Comparison of ENCODE assay signal across 17 cellular contexts in the genomic region with DNA sequence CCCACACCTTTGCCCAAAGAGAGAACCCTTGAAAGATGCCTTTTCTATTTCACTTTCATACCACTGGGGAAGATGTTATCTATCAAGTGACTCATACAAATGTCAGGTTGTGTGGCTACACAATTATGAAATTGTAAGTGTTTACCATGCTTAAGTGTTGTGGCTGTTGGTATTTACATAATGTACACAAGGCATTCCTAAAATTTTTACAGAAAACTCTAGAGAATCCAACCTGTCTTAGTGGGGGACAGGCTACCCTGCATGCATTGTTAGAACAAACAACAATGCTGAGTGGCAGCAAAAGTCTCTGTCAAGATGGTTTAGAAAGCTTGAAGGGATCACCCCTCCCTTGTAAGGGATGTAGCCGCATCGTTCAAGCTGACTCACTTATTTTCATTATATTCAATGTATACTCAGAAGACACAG. TPM values are rescaled to one million over a fixed set of nuclear protein-coding genes. Genes with fewer than 3 reads are reported as not detected.
DNase-seq lines count a peak whose midpoint lies in the region; ATAC-seq, FAIRE-seq and TF ChIP-seq lines count a peak whose summit lies in the region.
"Had no signal": no experiment of that assay in that cellular context is flagged by ENCODE, and none has a peak within 500 bp of the region (broad histone marks: within the 10 kb centered on the region; RNA-seq: fewer than 3 reads in every experiment).

No MANE protein-coding gene starts in this region.

- H3K9me3 ChIP-seq in HepG2 (ENCODE audit: low read length) (no peaks in the 10 kb centered on the region), right lobe of liver (no peaks in the 10 kb centered on the region), PC-9 (ENCODE audit: insufficient read depth, low read depth) (no peaks in the 10 kb centered on the region), adipocyte (ENCODE audit: control insufficient read depth, low read length) (no peaks in the 10 kb centered on the region)
- H3K9me3 ChIP-seq: adrenal gland, BE2C, left ventricle myocardium inferior had no signal

- H3F3A ChIP-seq in PC-9 (ENCODE audit: insufficient read depth, low read depth), result peaks cover 27% of the 10 kb centered on the region

- intact Hi-C loops in HepG2 (cut with micrococcal nuclease; ENCODE audit: unreplicated experiment) (no loop called here), right lobe of liver (cut with DNase I) (no loop called here), PC-9 (cut with micrococcal nuclease; ENCODE audit: unreplicated experiment) (loop anchor here (1.0 to 10.0 kb wide), 3 partner anchors 22 to 328 kb away; no protein-coding TSS in a partner anchor)

- ATAC-seq in HepG2 (no peak), right lobe of liver (no peak), GM19395 (IDR thresholded peaks at IDR 0.05; ENCODE audit: unreplicated experiment) (no peak), GM18873 (IDR thresholded peaks at IDR 0.05; ENCODE audit: low FRiP score, unreplicated experiment) (no peak)
- ATAC-seq in stimulated activated naive CD8-positive, alpha-beta T cell treated with anti-CD3 and anti-CD28 coated beads, Interleukin-15, Interleukin-2, amounts not matched to agents 100 U/mL and 50 U/mL, for 24 hours, result peak; percentile 79
- ATAC-seq: esophagus mucosa had no signal

- no peak for FAIRE-seq in HepG2 (lab: Jason Lieb, UNC)

- no peaks in the 10 kb centered on the region for H3K36me3 Mint-ChIP-seq in progenitor cell of endocrine pancreas (ENCODE audit: insufficient read depth)
- H3K36me3 Mint-ChIP-seq: natural killer cell had no signal

- H3K4me1 ChIP-seq in HepG2 (ENCODE audit: insufficient read depth, low read length), result peaks cover 88% of the 10 kb centered on the region
- no peaks in the 10 kb centered on the region for H3K4me1 ChIP-seq in right lobe of liver
- peaks cover 37% of the 10 kb centered on the region for H3K4me1 ChIP-seq in PC-9 (replicated peaks; ENCODE audit: insufficient read depth)
- H3K4me1 ChIP-seq in adipocyte (ENCODE audit: control insufficient read depth, insufficient read depth, low read length), result peaks cover 5% of the 10 kb centered on the region
- H3K4me1 ChIP-seq: BE2C had no signal

- POLR2A ChIA-PET in HepG2 (lab: Yijun Ruan, JAX) (interaction anchor here (2.1 kb wide), 1 partner anchor 60 kb away, joined by 5 read pairs; no protein-coding TSS in a partner anchor), PC-9 (lab: Charles Lee; ENCODE audit: unreplicated experiment) (interaction anchor here (0.6 kb wide), 2 partner anchors 10 to 44 kb away, joined by 8 to 12 read pairs; no protein-coding TSS in a partner anchor)

- no peaks in the 10 kb centered on the region for H3K9me2 ChIP-seq in PC-9 (ENCODE audit: insufficient read depth)

- H3K27ac ChIP-seq in HepG2 (ENCODE audit: extremely low read length, insufficient read depth, low read length) (no peak overlapping the region), right lobe of liver (no peak overlapping the region), PC-9 (peak overlapping the region; percentile 3)
- H3K27ac ChIP-seq: adrenal gland, left ventricle myocardium inferior had no signal

- no peak for TF ChIP-seq CTCF in HepG2 (CRISPR knock-in tag; IDR thresholded peaks at IDR 0.05)
- TF ChIP-seq CTCF in right lobe of liver (IDR thresholded peaks at IDR 0.05), result no peak
- TF ChIP-seq CTCF in PC-9 (conservative IDR thresholded peaks at IDR 0.05), result no peak
- TF ChIP-seq CTCF in progenitor cell of endocrine pancreas (IDR thresholded peaks at IDR 0.05; ENCODE audit: unreplicated experiment), result no peak

- no peak overlapping the region for H3K4me3 Mint-ChIP-seq in progenitor cell of endocrine pancreas (ENCODE audit: low read depth)
- H3K4me3 Mint-ChIP-seq: natural killer cell had no signal

- no peak overlapping the region for H2AFZ ChIP-seq in HepG2 (ENCODE audit: low read length)
- no peak overlapping the region for H2AFZ ChIP-seq in PC-9

- H3K4me3 ChIP-seq in HepG2 (replicated peaks in 1 of 3; ENCODE audit: insufficient read depth in 1 of 3, low read depth in 2 of 3, low read length in 3 of 3) (no peak overlapping the region), right lobe of liver (no peak overlapping the region), PC-9 (no peak overlapping the region), adipocyte (ENCODE audit: low read length) (no peak overlapping the region)
- H3K4me3 ChIP-seq: adrenal gland, left ventricle myocardium inferior had no signal

- DNase-seq in HepG2 (ENCODE audit: low spot score) (peak; percentile 52), right lobe of liver (no peak), PC-9 (peak; percentile 44 to 98), adipocyte (ENCODE audit: low read depth) (peak; percentile 9), progenitor cell of endocrine pancreas (ENCODE audit: low spot score, unreplicated experiment) (no peak)
- no peak for DNase-seq in stimulated activated naive CD8-positive, alpha-beta T cell treated with anti-CD3 and anti-CD28 coated beads, Interleukin-15, Interleukin-2, amounts not matched to agents 100 U/mL and 50 U/mL, for 24 hours
- DNase-seq: adrenal gland; BE2C; hypothalamus; left ventricle myocardium inferior; natural killer cell; NCI-H1417 treated with DMSO at 0.1 percent for 48 hours; NCI-H446; stimulated activated CD4-positive, alpha-beta T cell treated with anti-CD3 and anti-CD28 coated beads, Interleukin-1b, Interleukin-23, amount 100 ng/mL, for 48 hours had no signal

- H3K27ac Mint-ChIP-seq in progenitor cell of endocrine pancreas, result no peak overlapping the region
- H3K27ac Mint-ChIP-seq: natural killer cell had no signal

- no peaks in the 10 kb centered on the region for H3K36me3 ChIP-seq in HepG2 (replicated peaks in 1 of 2; ENCODE audit: control insufficient read depth in 1 of 2, insufficient read depth in 2 of 2, low read length in 2 of 2)
- H3K36me3 ChIP-seq in right lobe of liver, result no peaks in the 10 kb centered on the region
- no peaks in the 10 kb centered on the region for H3K36me3 ChIP-seq in PC-9 (ENCODE audit: low read depth)
- H3K36me3 ChIP-seq in adipocyte (ENCODE audit: control insufficient read depth, insufficient read depth, low read length, severe bottlenecking), result no peaks in the 10 kb centered on the region
- H3K36me3 ChIP-seq: adrenal gland, BE2C, left ventricle myocardium inferior had no signal

- H3K4me2 ChIP-seq in HepG2 (ENCODE audit: low read depth, low read length) (no peak overlapping the region), PC-9 (peak overlapping the region; percentile 29)

- TF ChIP-seq EP300 in HepG2 (IDR thresholded peaks at IDR 0.05; ENCODE audit: low read depth in 2 of 2, low read length in 2 of 2), result peak in 1 of 2 experiments; percentile 70; a peak in 2 of 4 replicates
- TF ChIP-seq EP300 in HepG2 (CRISPR knock-in tag; IDR thresholded peaks at IDR 0.05; ENCODE audit: borderline replicate concordance), result peak; percentile 21; the same call in 1 of the 2 replicates

- CTCF ChIA-PET in HepG2 (lab: Yijun Ruan, JAX; ENCODE audit: low intra/inter-chr PET ratio, low total read pairs), result no interaction called here
- CTCF ChIA-PET in PC-9 (lab: Charles Lee), result no interaction called here

- TF ChIP-seq POLR2A in HepG2 (IDR thresholded peaks at IDR 0.05; ENCODE audit: insufficient read depth in 1 of 2, low read depth in 2 of 2, low read length in 2 of 2) (no peak), right lobe of liver (IDR thresholded peaks at IDR 0.05) (no peak)

- no peak overlapping the region for H3K9ac ChIP-seq in HepG2 (ENCODE audit: insufficient read depth, low read depth, low read length)
- no peak overlapping the region for H3K9ac ChIP-seq in adipocyte (ENCODE audit: low read length)

- BruUV-seq in HepG2 (replicated peaks; lab: Mats Ljungman, UMichigan) (no TSS peak), PC-9 (replicated peaks; lab: Mats Ljungman, UMichigan) (no TSS peak)

- TF ChIP-seq RAD21 in HepG2 (CRISPR knock-in tag; IDR thresholded peaks at IDR 0.05), result no peak

- H3K27me3 ChIP-seq in HepG2 (ENCODE audit: control insufficient read depth in 1 of 2, insufficient read depth in 2 of 2, low read length in 2 of 2), result no peaks in the 10 kb centered on the region
- no peaks in the 10 kb centered on the region for H3K27me3 ChIP-seq in right lobe of liver
- no peaks in the 10 kb centered on the region for H3K27me3 ChIP-seq in PC-9 (ENCODE audit: insufficient read depth, low read depth)
- peaks cover 44% of the 10 kb centered on the region for H3K27me3 ChIP-seq in adipocyte (replicated peaks; ENCODE audit: control insufficient read depth, insufficient read depth, low read length)
- H3K27me3 ChIP-seq: adrenal gland had no signal

- in situ Hi-C loops in HepG2 (cut with HindIII; ENCODE audit: extremely low pct_ligation_motif_present, low pct_unique_long_range_greater_than_20kb), result no loop called here

- H4K20me1 ChIP-seq in HepG2 (ENCODE audit: insufficient read depth, low read length), result no peaks in the 10 kb centered on the region
- no peaks in the 10 kb centered on the region for H4K20me1 ChIP-seq in PC-9 (ENCODE audit: insufficient read depth)

- H3K9me3 Mint-ChIP-seq in progenitor cell of endocrine pancreas (ENCODE audit: low read depth), result no peaks in the 10 kb centered on the region
- H3K9me3 Mint-ChIP-seq: natural killer cell had no signal

- H3K4me1 Mint-ChIP-seq in progenitor cell of endocrine pancreas (ENCODE audit: low read depth), result peaks cover 9% of the 10 kb centered on the region

- 71% methylated on average over 2 of the region's 2 CpGs for WGBS in HepG2 (ENCODE audit: low lambda C conversion rate)
- WGBS in right lobe of liver (ENCODE audit: insufficient coverage, low coverage, low lambda C conversion rate, missing lambda C conversion rate), result 64% methylated on average over 2 of the region's 2 CpGs

- peaks cover 6% of the 10 kb centered on the region for H3K27me3 Mint-ChIP-seq in progenitor cell of endocrine pancreas

- H3K79me2 ChIP-seq in HepG2 (ENCODE audit: insufficient read depth, low read length), result peaks cover 14% of the 10 kb centered on the region
- H3K79me2 ChIP-seq in PC-9 (ENCODE audit: low read depth), result no peaks in the 10 kb centered on the region

RNA-seq across cellular contexts. Expression of gene MGAT4A, which starts 5.5 kb away (rescaled TPM):
- 90.9 and 97.6 TPM in 2 replicates for total RNA-seq in HepG2 (2016; rRNA removed; fragmentation: Illumina TruSeq; extraction: Trizol)
- 50.4 and 51.6 TPM in 2 replicates for total RNA-seq in HepG2 (2016; cell fraction: cytosol; rRNA removed; fragmentation: Illumina TruSeq; extraction: Trizol; ENCODE audit: low read depth)
- total RNA-seq in HepG2 (2016; cell fraction: insoluble cytoplasmic fraction; rRNA removed; fragmentation: Illumina TruSeq; extraction: Trizol), result 92.4 and 95.8 TPM in 2 replicates
- total RNA-seq in HepG2 (2016; cell fraction: membrane; rRNA removed; fragmentation: Illumina TruSeq; extraction: Trizol), result 77.5 and 91.0 TPM in 2 replicates
- 116 and 118 TPM in 2 replicates for total RNA-seq in HepG2 (2016; cell fraction: nucleus; rRNA removed; fragmentation: Illumina TruSeq; extraction: Trizol)
- 38.4 and 47.2 TPM in 2 replicates for polyA plus RNA-seq in HepG2 (2011; rRNA removed)
- polyA plus RNA-seq in HepG2 (2011; cell fraction: cytosol; rRNA removed), result 18.0 and 30.5 TPM in 2 replicates
- polyA plus RNA-seq in HepG2 (2011; cell fraction: nucleus; rRNA removed), result 26.7 and 31.3 TPM in 2 replicates
- polyA plus RNA-seq in HepG2 (2012), result 57.2 and 70.3 TPM in 2 replicates
- 40.5 and 43.0 TPM in 2 replicates for polyA plus RNA-seq in HepG2 (2016; cell fraction: cytosol; fragmentation: Illumina TruSeq; extraction: Trizol; ENCODE audit: low read depth)
- polyA plus RNA-seq in HepG2 (2016; cell fraction: insoluble cytoplasmic fraction; fragmentation: Illumina TruSeq; extraction: Trizol; ENCODE audit: low read depth), result 43.1 and 44.6 TPM in 2 replicates
- polyA plus RNA-seq in HepG2 (2016; cell fraction: membrane; fragmentation: Illumina TruSeq; extraction: Trizol; ENCODE audit: low read depth), result 40.4 and 43.5 TPM in 2 replicates
- 58.4 and 61.2 TPM in 2 replicates for polyA plus RNA-seq in HepG2 (2016; cell fraction: nucleus; fragmentation: Illumina TruSeq; extraction: Trizol; ENCODE audit: insufficient read depth, low read depth)
- polyA minus RNA-seq in HepG2 (2011; rRNA and poly(A)+ RNA removed; ENCODE audit: low replicate concordance), result 0.05 and 64.4 TPM in 2 replicates
- 52.3 and 65.5 TPM in 2 replicates for polyA minus RNA-seq in HepG2 (2011; cell fraction: cytosol; rRNA and poly(A)+ RNA removed)
- 154 and 209 TPM in 2 replicates for polyA minus RNA-seq in HepG2 (2011; cell fraction: nucleus; rRNA and poly(A)+ RNA removed)
- total RNA-seq in right lobe of liver, result 10 to 100 TPM in 5 of 6 experiments, 1 to 10 TPM in 1; 7.8 to 16.0 (median 11.7) TPM
- total RNA-seq in PC-9 (2021), result 12.2 and 12.9 TPM in 2 replicates
- total RNA-seq in progenitor cell of endocrine pancreas, result 33.5 and 37.6 TPM in 2 replicates

Comparison
In these comparisons a context has a peak if more than half of its experiments do, and no peak if none do; other contexts are left out.
1. DNase-seq: peak in HepG2 (single experiment), PC-9 (2 of 2) and adipocyte (single experiment); none in right lobe of liver (0 of 3), stimulated activated naive CD8-positive, alpha-beta T cell treated with anti-CD3 and anti-CD28 coated beads, Interleukin-15, Interleukin-2, amounts not matched to agents 100 U/mL and 50 U/mL, for 24 hours (single experiment) and progenitor cell of endocrine pancreas (single experiment).